ENCODE assay signal across 11 cellular contexts in genomic region chr9:110650991-110651411, GRCh38. TPM values are rescaled to one million over a fixed set of nuclear protein-coding genes. Genes with fewer than 3 reads are reported as not detected.
DNase-seq lines count a peak whose midpoint lies in the region; ATAC-seq, FAIRE-seq and TF ChIP-seq lines count a peak whose summit lies in the region.
"Had no signal": no experiment of that assay in that cellular context is flagged by ENCODE, and none has a peak within 500 bp of the region (broad histone marks: within the 10 kb centered on the region; RNA-seq: fewer than 3 reads in every experiment).

No MANE protein-coding gene starts in this region.

- H3K36me3 ChIP-seq in PC-3 (ENCODE audit: low read depth, low read length) (no peaks in the 10 kb centered on the region), endothelial cell of umbilical vein (ENCODE audit: control insufficient read depth in 2 of 2, extremely low read depth in 1 of 2, insufficient read depth in 2 of 2, low read length in 2 of 2) (no peaks in the 10 kb centered on the region), muscle layer of duodenum (ENCODE audit: control insufficient read depth in 1 of 2, insufficient read depth in 2 of 2, low read length in 2 of 2) (peaks cover 0 to 4% of the 10 kb centered on the region in 2 donors)

- H3K9me3 Mint-ChIP-seq in activated T-helper 2 cell treated with anti-CD3 and anti-CD28 coated beads, Interferon-gamma antibody, Interleukin-2, Interleukin-4, amounts not matched to agents 10 μg/mL and 5 μg/mL and 100 μg/mL, durations not matched to agents 14 hours and 24 hours and 36 hours: no peaks in the 10 kb centered on the region
- H3K9me3 Mint-ChIP-seq in activated T-helper 17 cell treated with anti-CD3 and anti-CD28 coated beads, Interleukin-2, amount 50 U/mL, for 72 hours: no peaks in the 10 kb centered on the region

- H3K27me3 ChIP-seq in PC-3 (ENCODE audit: low read length): no peaks in the 10 kb centered on the region
- no peaks in the 10 kb centered on the region for H3K27me3 ChIP-seq in endothelial cell of umbilical vein (ENCODE audit: control insufficient read depth in 2 of 2, insufficient read depth in 2 of 2, low read length in 2 of 2)
- no peaks in the 10 kb centered on the region for H3K27me3 ChIP-seq in muscle layer of duodenum (ENCODE audit: low read depth, low read length)

- intact Hi-C loops in PC-3 (cut with micrococcal nuclease) (loop anchor here (1.0 to 2.0 kb wide), 3 partner anchors 20 to 102 kb away; no protein-coding TSS in a partner anchor), endothelial cell of umbilical vein (cut with micrococcal nuclease) (loop anchor here (5.0 kb wide), 2 partner anchors 96 to 386 kb away; partner anchors contain the start of gene LPAR1)
- intact Hi-C loops in activated T-helper 2 cell treated with anti-CD3 and anti-CD28 coated beads, Interferon-gamma antibody, Interleukin-2, Interleukin-4, amounts not matched to agents 10 μg/mL and 5 μg/mL and 100 μg/mL, durations not matched to agents 14 hours and 24 hours and 36 hours (cut with micrococcal nuclease): no loop called here

- H3K27me3 Mint-ChIP-seq in activated T-helper 2 cell treated with anti-CD3 and anti-CD28 coated beads, Interferon-gamma antibody, Interleukin-2, Interleukin-4, amounts not matched to agents 10 μg/mL and 5 μg/mL and 100 μg/mL, durations not matched to agents 14 hours and 24 hours and 36 hours (ENCODE audit: low read depth): no peaks in the 10 kb centered on the region
- peaks cover 3% of the 10 kb centered on the region for H3K27me3 Mint-ChIP-seq in activated T-helper 17 cell treated with anti-CD3 and anti-CD28 coated beads, Interleukin-2, amount 50 U/mL, for 72 hours

- H2AFZ ChIP-seq in PC-3 (ENCODE audit: low read length) (no peak overlapping the region), endothelial cell of umbilical vein (ENCODE audit: low read depth, low read length) (no peak overlapping the region)

- H3K4me2 ChIP-seq in PC-3 (ENCODE audit: low read length): peak overlapping the region; percentile 37
- H3K4me2 ChIP-seq in endothelial cell of umbilical vein (ENCODE audit: insufficient read depth, low read length): peak overlapping the region; percentile 16

- peaks cover 26% of the 10 kb centered on the region for H3K4me1 ChIP-seq in PC-3 (ENCODE audit: insufficient read depth, low read length)
- peaks cover 6% of the 10 kb centered on the region for H3K4me1 ChIP-seq in endothelial cell of umbilical vein (ENCODE audit: control insufficient read depth, extremely low read depth, insufficient read depth, low read length)
- H3K4me1 ChIP-seq in muscle layer of duodenum (ENCODE audit: control insufficient read depth in 1 of 2, insufficient read depth in 2 of 2, low read length in 2 of 2): no peaks in the 10 kb centered on the region

- no peaks in the 10 kb centered on the region for H3K4me1 Mint-ChIP-seq in activated T-helper 2 cell treated with anti-CD3 and anti-CD28 coated beads, Interferon-gamma antibody, Interleukin-2, Interleukin-4, amounts not matched to agents 10 μg/mL and 5 μg/mL and 100 μg/mL, durations not matched to agents 14 hours and 24 hours and 36 hours (ENCODE audit: low read depth)
- H3K4me1 Mint-ChIP-seq in activated T-helper 17 cell treated with anti-CD3 and anti-CD28 coated beads, Interleukin-2, amount 50 U/mL, for 72 hours: no peaks in the 10 kb centered on the region

- H3K9me2 ChIP-seq in PC-3 (replicated peaks; ENCODE audit: low read length): no peaks in the 10 kb centered on the region

- no peak for TF ChIP-seq CTCF in PC-3 (conservative IDR thresholded peaks at IDR 0.05; ENCODE audit: low read depth, low read length)
- no peak for TF ChIP-seq CTCF in endothelial cell of umbilical vein (IDR thresholded peaks at IDR 0.05; ENCODE audit: extremely low read depth in 1 of 2, insufficient read depth in 1 of 2, low read depth in 1 of 2, low read length in 2 of 2)

- dilution Hi-C loops in endothelial cell of umbilical vein (cut with MboI; ENCODE audit: extremely low pct_ligation_motif_present, low sequenced_read_pairs): no loop called here

- no peaks in the 10 kb centered on the region for H3K9me1 ChIP-seq in endothelial cell of umbilical vein (replicated peaks; ENCODE audit: control insufficient read depth, extremely low read depth, insufficient read depth, low read length)

- FAIRE-seq in endothelial cell of umbilical vein (lab: Jason Lieb, UNC): no peak

- H3K27ac ChIP-seq in PC-3 (ENCODE audit: low read length): peak overlapping the region; percentile 89
- H3K27ac ChIP-seq in endothelial cell of umbilical vein (ENCODE audit: insufficient read depth, low read depth, low read length): peak overlapping the region; percentile 53
- H3K27ac ChIP-seq in muscle layer of duodenum (ENCODE audit: low read length): peak overlapping the region; percentile 41

- no peak overlapping the region for H3K4me3 Mint-ChIP-seq in activated T-helper 2 cell treated with anti-CD3 and anti-CD28 coated beads, Interferon-gamma antibody, Interleukin-2, Interleukin-4, amounts not matched to agents 10 μg/mL and 5 μg/mL and 100 μg/mL, durations not matched to agents 14 hours and 24 hours and 36 hours (ENCODE audit: low read depth)
- no peak overlapping the region for H3K4me3 Mint-ChIP-seq in activated T-helper 17 cell treated with anti-CD3 and anti-CD28 coated beads, Interleukin-2, amount 50 U/mL, for 72 hours

- H3K4me3 ChIP-seq in PC-3 (ENCODE audit: low read length) (no peak overlapping the region), endothelial cell of umbilical vein (replicated peaks in 1 of 3; ENCODE audit: insufficient read depth in 1 of 3, low read depth in 1 of 3, low read length in 3 of 3) (no peak overlapping the region), muscle layer of duodenum (ENCODE audit: low read depth in 1 of 2, low read length in 2 of 2) (no peak overlapping the region)

- CTCF ChIA-PET in PC-3 (lab: Charles Lee) (no interaction called here), endothelial cell of umbilical vein (lab: Charles Lee) (interaction anchor here (1.0 to 1.2 kb wide), 2 partner anchors 10 to 12 kb away, joined by 3 to 8 read pairs; no protein-coding TSS in a partner anchor)

- peak overlapping the region; percentile 61 for H3K9ac ChIP-seq in PC-3 (ENCODE audit: low read length)
- H3K9ac ChIP-seq in endothelial cell of umbilical vein (replicated peaks; ENCODE audit: extremely low read depth, insufficient read depth, low read length): no peak overlapping the region

- H3K9me3 ChIP-seq in PC-3 (ENCODE audit: low read length) (no peaks in the 10 kb centered on the region), endothelial cell of umbilical vein (replicated peaks; ENCODE audit: control insufficient read depth, insufficient read depth, low read length) (no peaks in the 10 kb centered on the region), muscle layer of duodenum (ENCODE audit: control insufficient read depth in 1 of 2, low read length in 2 of 2) (no peaks in the 10 kb centered on the region)

- BruUV-seq in PC-3 (replicated peaks; lab: Mats Ljungman, UMichigan) (TSS peak; percentile 93), endothelial cell of umbilical vein (replicated peaks; lab: Mats Ljungman, UMichigan) (no TSS peak)

- POLR2A ChIA-PET in PC-3 (lab: Charles Lee; ENCODE audit: unreplicated experiment) (interaction anchor here (0.6 kb wide), 1 partner anchor 261 kb away, joined by 3 read pairs; no protein-coding TSS in a partner anchor), endothelial cell of umbilical vein (lab: Charles Lee) (no interaction called here)

- peak; percentile 84 for ATAC-seq in PC-3
- no peak for ATAC-seq in activated T-helper 17 cell treated with anti-CD3 and anti-CD28 coated beads, Interleukin-2, amount 50 U/mL, for 72 hours (replicated peaks)

- H3K36me3 Mint-ChIP-seq in activated T-helper 2 cell treated with anti-CD3 and anti-CD28 coated beads, Interferon-gamma antibody, Interleukin-2, Interleukin-4, amounts not matched to agents 10 μg/mL and 5 μg/mL and 100 μg/mL, durations not matched to agents 14 hours and 24 hours and 36 hours (ENCODE audit: low read depth): no peaks in the 10 kb centered on the region
- no peaks in the 10 kb centered on the region for H3K36me3 Mint-ChIP-seq in activated T-helper 17 cell treated with anti-CD3 and anti-CD28 coated beads, Interleukin-2, amount 50 U/mL, for 72 hours (ENCODE audit: low read depth)

- H4K20me1 ChIP-seq in PC-3 (ENCODE audit: low read length) (no peaks in the 10 kb centered on the region), endothelial cell of umbilical vein (replicated peaks; ENCODE audit: control insufficient read depth, extremely low read depth, insufficient read depth, low read length) (no peaks in the 10 kb centered on the region)

- H3F3A ChIP-seq in PC-3 (ENCODE audit: low read length, unreplicated experiment): no peaks in the 10 kb centered on the region

- no peak overlapping the region for H3K27ac Mint-ChIP-seq in activated T-helper 2 cell treated with anti-CD3 and anti-CD28 coated beads, Interferon-gamma antibody, Interleukin-2, Interleukin-4, amounts not matched to agents 10 μg/mL and 5 μg/mL and 100 μg/mL, durations not matched to agents 14 hours and 24 hours and 36 hours
- H3K27ac Mint-ChIP-seq in activated T-helper 17 cell treated with anti-CD3 and anti-CD28 coated beads, Interleukin-2, amount 50 U/mL, for 72 hours: no peak overlapping the region

- no peaks in the 10 kb centered on the region for H3K79me2 ChIP-seq in PC-3 (ENCODE audit: low read length)
- H3K79me2 ChIP-seq in endothelial cell of umbilical vein (ENCODE audit: control insufficient read depth, insufficient read depth, low read length): no peaks in the 10 kb centered on the region

- DNase-seq in PC-3: peak; percentile 77
- DNase-seq in endothelial cell of umbilical vein (ENCODE audit: low read depth, low spot score): peak; percentile 80
- DNase-seq in activated T-helper 2 cell treated with anti-CD3 and anti-CD28 coated beads, Interferon-gamma antibody, Interleukin-2, Interleukin-4, amounts not matched to agents 10 μg/mL and 5 μg/mL and 100 μg/mL, durations not matched to agents 14 hours and 24 hours and 36 hours (ENCODE audit: low spot score): no peak
- DNase-seq in activated T-cell treated with anti-CD3 and anti-CD28 coated beads, Interleukin-2, amount 50 U/mL, for 1 hour: no peak
- no peak for DNase-seq in HuH-7 (ENCODE audit: low spot score)
- DNase-seq: effector memory CD4-positive, alpha-beta T cell; mesendoderm; NCI-H187; stimulated activated CD4-positive, alpha-beta T cell treated with anti-CD3 and anti-CD28 coated beads, Interleukin-4, amount 100 ng/mL, for 1 hour had no signal

- no peak for TF ChIP-seq POLR2A in endothelial cell of umbilical vein (IDR thresholded peaks at IDR 0.05; ENCODE audit: low read depth, low read length)

RNA-seq across cellular contexts. Expression of gene MUSK, which starts 17.6 kb away (rescaled TPM):
- total RNA-seq in PC-3 (2014; rRNA removed) (not detected in 2 replicates), endothelial cell of umbilical vein (not detected in 2 replicates)
- 0.08 TPM in 1 of 2 replicates, not detected in the other for polyA plus RNA-seq in endothelial cell of umbilical vein
- polyA plus RNA-seq in endothelial cell of umbilical vein (2011; cell fraction: cytosol; rRNA removed): 0.06 TPM in 1 of 2 replicates, not detected in the other
- polyA plus RNA-seq in endothelial cell of umbilical vein (2011; cell fraction: nucleus; rRNA removed): not detected in 2 replicates
- polyA plus RNA-seq in endothelial cell of umbilical vein (2012): not detected in 2 replicates
- polyA minus RNA-seq in endothelial cell of umbilical vein: not detected in 2 replicates
- polyA minus RNA-seq in endothelial cell of umbilical vein (2011; cell fraction: cytosol; rRNA and poly(A)+ RNA removed): not detected
- polyA minus RNA-seq in endothelial cell of umbilical vein (2011; cell fraction: nucleus; rRNA and poly(A)+ RNA removed): not detected in 2 replicates
- not detected in 2 replicates for total RNA-seq in activated T-helper 2 cell treated with anti-CD3 and anti-CD28 coated beads, Interferon-gamma antibody, Interleukin-2, Interleukin-4, amounts not matched to agents 10 μg/mL and 5 μg/mL and 100 μg/mL, durations not matched to agents 14 hours and 24 hours and 36 hours
- not detected for total RNA-seq in activated T-helper 17 cell treated with anti-CD3 and anti-CD28 coated beads, Interleukin-2, amount 50 U/mL, for 72 hours

Comparison
In these comparisons a context has a peak if more than half of its experiments do, and no peak if none do; other contexts are left out.
1. DNase-seq: peak in PC-3 (single experiment) and endothelial cell of umbilical vein (single experiment); none in activated T-helper 2 cell treated with anti-CD3 and anti-CD28 coated beads, Interferon-gamma antibody, Interleukin-2, Interleukin-4, amounts not matched to agents 10 μg/mL and 5 μg/mL and 100 μg/mL, durations not matched to agents 14 hours and 24 hours and 36 hours (single experiment), activated T-cell treated with anti-CD3 and anti-CD28 coated beads, Interleukin-2, amount 50 U/mL, for 1 hour (single experiment) and HuH-7 (single experiment).
2. Peak in every context shown above with its lines, with median percentiles within 50 percentile points of each other: H3K27ac ChIP-seq.